13 cellular contexts compared by ENCODE assay signal in the genomic region with DNA sequence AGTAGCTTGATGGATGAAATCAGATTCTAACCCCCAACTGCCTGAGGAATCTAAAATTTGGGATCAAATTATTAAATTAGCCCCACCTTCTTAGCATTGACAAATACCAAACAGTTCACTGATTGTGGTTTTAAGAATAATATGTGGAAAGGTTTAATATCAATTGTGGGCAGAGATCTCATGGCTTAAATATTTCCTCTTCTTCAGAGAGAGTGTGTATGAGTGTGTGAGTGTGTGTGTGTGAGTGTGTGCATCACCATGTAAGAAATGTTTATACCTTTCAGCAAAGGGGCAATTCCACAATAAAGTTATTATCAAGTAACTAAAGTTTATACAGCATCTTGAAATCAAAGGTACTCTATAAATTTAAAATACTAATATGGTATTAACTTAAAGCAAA. TPM values are rescaled to one million over a fixed set of nuclear protein-coding genes. Genes with fewer than 3 reads are reported as not detected.
DNase-seq lines count a peak whose midpoint lies in the region; FAIRE-seq and TF ChIP-seq lines count a peak whose summit lies in the region.
"Had no signal": no experiment of that assay in that cellular context is flagged by ENCODE, and none has a peak within 500 bp of the region (broad histone marks: within the 10 kb centered on the region; RNA-seq: fewer than 3 reads in every experiment).

No MANE protein-coding gene starts in this region.

- H3K4me3 ChIP-seq in AG04449 (ENCODE audit: low read depth, low read length) (peak overlapping the region; percentile 1), astrocyte of the spinal cord (ENCODE audit: low read depth, low read length) (no peak overlapping the region), keratinocyte (ENCODE audit: control insufficient read depth in 2 of 3, extremely low read depth in 1 of 3, insufficient read depth in 2 of 3, low read depth in 1 of 3, low read length in 3 of 3) (peak overlapping the region; percentile 31 to 95 (median 55)), BE2C (ENCODE audit: low read depth, low read length) (no peak overlapping the region)
- H3K4me3 ChIP-seq: right lobe of liver, vagina had no signal

- in situ Hi-C loops in astrocyte of the spinal cord (cut with HindIII; ENCODE audit: low sequenced_read_pairs) = no loop called here

- H3K9ac ChIP-seq in keratinocyte (ENCODE audit: control insufficient read depth, extremely low read depth, insufficient read depth, low read length) = peak overlapping the region; percentile 88

- POLR2A ChIA-PET in AG04449 (lab: Yijun Ruan, JAX) = no interaction called here

- no peak overlapping the region for H2AFZ ChIP-seq in keratinocyte (ENCODE audit: control insufficient read depth, low read length)

- H3K27me3 ChIP-seq in keratinocyte (ENCODE audit: control insufficient read depth, extremely low read depth, insufficient read depth, low read length) = no peaks in the 10 kb centered on the region
- H3K27me3 ChIP-seq in BE2C = no peaks in the 10 kb centered on the region
- H3K27me3 ChIP-seq: right lobe of liver, vagina had no signal

- CTCF ChIA-PET in AG04449 (lab: Yijun Ruan, JAX) = interaction anchor here (1.0 to 9.1 kb wide), 3 partner anchors 10 to 119 kb away, joined by 3 to 45 read pairs (median 16); no protein-coding TSS in a partner anchor

- dilution Hi-C loops in keratinocyte (cut with MboI; ENCODE audit: extremely low pct_ligation_motif_present, low sequenced_read_pairs) = loop anchor here (10.0 kb wide), 1 partner anchor 86 kb away; no protein-coding TSS in a partner anchor

- H3K9me3 ChIP-seq in keratinocyte (ENCODE audit: control insufficient read depth, low read depth, low read length) = no peaks in the 10 kb centered on the region
- H3K9me3 ChIP-seq in BE2C = no peaks in the 10 kb centered on the region
- H3K9me3 ChIP-seq: right lobe of liver, vagina had no signal

- H4K20me1 ChIP-seq in keratinocyte (ENCODE audit: control insufficient read depth, extremely low read depth, insufficient read depth, low read length) = peaks cover 5% of the 10 kb centered on the region

- no peaks in the 10 kb centered on the region for H3K9me1 ChIP-seq in keratinocyte (ENCODE audit: control insufficient read depth, extremely low read depth, insufficient read depth, low read length)

- H3K4me2 ChIP-seq in keratinocyte (ENCODE audit: control insufficient read depth, extremely low read depth, insufficient read depth, low read depth, low read length) = peak overlapping the region; percentile 84

- H3K27ac ChIP-seq in keratinocyte (ENCODE audit: control insufficient read depth, insufficient read depth, low read length) = peak overlapping the region; percentile 36
- H3K27ac ChIP-seq: right lobe of liver, vagina had no signal

- TF ChIP-seq CTCF in AG04449 (IDR thresholded peaks at IDR 0.05; ENCODE audit: insufficient read depth, low read length, missing control alignments) = no peak
- TF ChIP-seq CTCF in astrocyte of the spinal cord (IDR thresholded peaks at IDR 0.05; ENCODE audit: low read depth, low read length) = no peak
- TF ChIP-seq CTCF in keratinocyte (optimal IDR thresholded peaks at IDR 0.05 in 1 of 3, IDR thresholded peaks at IDR 0.05 in 1 of 3, conservative IDR thresholded peaks at IDR 0.05 in 1 of 3; ENCODE audit: extremely low read depth in 1 of 3, insufficient read depth in 2 of 3, low read length in 3 of 3) = no peak
- TF ChIP-seq CTCF in BE2C (IDR thresholded peaks at IDR 0.05; ENCODE audit: low read depth, low read length) = no peak

- intact Hi-C loops in posterior cingulate gyrus (cut with DNase I) = no loop called here

- H3K4me1 ChIP-seq in keratinocyte (ENCODE audit: control insufficient read depth, extremely low read depth, insufficient read depth, low read length) (peaks cover 22% of the 10 kb centered on the region), BE2C (no peaks in the 10 kb centered on the region; the same call in 1 of the 2 replicates)

- no peak for FAIRE-seq in keratinocyte (lab: Jason Lieb, UNC)

- no peak for DNase-seq in AG04449 (ENCODE audit: low read depth, low spot score)
- DNase-seq in HT1080 (ENCODE audit: low read depth) = peak; percentile 40
- peak; percentile 79 for DNase-seq in astrocyte of the spinal cord (ENCODE audit: low read depth, low spot score)
- no peak for DNase-seq in keratinocyte (ENCODE audit: low read depth, low spot score)
- no peak for DNase-seq in NCI-H524 treated with DMSO at 0.1 percent for 48 hours (lab: John Stamatoyannopoulos, UW)
- DNase-seq in BE2C = no peak
- DNase-seq in posterior cingulate gyrus = no peak
- DNase-seq in HUDEP-2 (lab: John Stamatoyannopoulos, UW; ENCODE audit: unreplicated experiment in 76 of 76) = no peak
- DNase-seq: activated naive CD4-positive, alpha-beta T cell treated with anti-CD3 and anti-CD28 coated beads, Interleukin-2, amount 50 U/mL, for 16 hours; left cardiac atrium; NCI-H2107; right lobe of liver had no signal

- H3K36me3 ChIP-seq in keratinocyte (ENCODE audit: control insufficient read depth in 2 of 2, extremely low read depth in 1 of 2, insufficient read depth in 2 of 2, low read length in 2 of 2) (peaks cover 0 to 12% of the 10 kb centered on the region in 2 experiments), BE2C (no peaks in the 10 kb centered on the region)
- H3K36me3 ChIP-seq: right lobe of liver, vagina had no signal

- peaks cover 90% of the 10 kb centered on the region for H3K79me2 ChIP-seq in keratinocyte (ENCODE audit: control insufficient read depth, insufficient read depth, low read length)

RNA-seq across cellular contexts. Expression of gene SMURF2, which starts 3.2 kb away (rescaled TPM):
- total RNA-seq in HT1080 (2014; rRNA removed; shearing (Covaris generic)) = 50.0 and 53.7 TPM in 2 replicates
- 49.6 and 66.2 TPM in 2 replicates for polyA plus RNA-seq in HT1080 (2015; cell fraction: cytosol; rRNA removed)
- polyA plus RNA-seq in HT1080 (2015; cell fraction: nucleus; rRNA removed) = 83.5 and 92.0 TPM in 2 replicates
- 50.2 to 136 TPM (median 128 TPM) in 3 replicates for polyA plus RNA-seq in keratinocyte
- polyA plus RNA-seq in keratinocyte (2011; ENCODE audit: low read depth) = 23.7 TPM
- 56.4 and 91.8 TPM in 2 replicates for polyA plus RNA-seq in keratinocyte (2011; cell fraction: cytosol; rRNA removed)
- 92.4 and 110 TPM in 2 replicates for polyA plus RNA-seq in keratinocyte (2011; cell fraction: nucleus; rRNA removed)
- polyA plus RNA-seq in keratinocyte (2012; ENCODE audit: low replicate concordance) = 15.5 and 140 TPM in 2 replicates
- 87.3 to 270 TPM (median 122 TPM) in 3 replicates for polyA minus RNA-seq in keratinocyte
- 76.4 TPM for polyA minus RNA-seq in keratinocyte (2011; cell fraction: cytosol; rRNA and poly(A)+ RNA removed)
- polyA minus RNA-seq in keratinocyte (2011; cell fraction: nucleus; rRNA and poly(A)+ RNA removed) = 75.9 and 171 TPM in 2 replicates
- polyA plus RNA-seq in BE2C (2012; ENCODE audit: insufficient read depth, insufficient read length, low read depth) = 4.3 TPM

Comparison
In these comparisons a context has a peak if more than half of its experiments do, and no peak if none do; other contexts are left out.
1. DNase-seq: peak in HT1080 (single experiment) and astrocyte of the spinal cord (single experiment); none in AG04449 (single experiment), keratinocyte (single experiment), NCI-H524 treated with DMSO at 0.1 percent for 48 hours (single experiment), BE2C (single experiment), posterior cingulate gyrus (0 of 10) and HUDEP-2 (0 of 76).
2. H3K4me3 ChIP-seq: peak in AG04449 (single experiment) and keratinocyte (3 of 3); none in astrocyte of the spinal cord (single experiment) and BE2C (single experiment).